Comparison of ENCODE assay signal across 1 cellular context in genomic region chr7:20219446-20220292, GRCh38.
TF ChIP-seq lines count a peak whose summit lies in the region.

No MANE protein-coding gene starts in this region.

TF ChIP-seq in HepG2, 621 proteins besides CTCF, POLR2A, EP300 and RAD21 (continued from another document and continues in another):
- peak; percentile 82; the same call in 1 of the 2 replicates for TF ChIP-seq ZNF792 (CRISPR knock-in tag; IDR thresholded peaks at IDR 0.05)
- peak; percentile 91 for TF ChIP-seq ATF3 (CRISPR knock-in tag; IDR thresholded peaks at IDR 0.05)
- no peak for TF ChIP-seq BATF2 (CRISPR knock-in tag; IDR thresholded peaks at IDR 0.05)
- TF ChIP-seq CC2D1A (CRISPR knock-in tag; IDR thresholded peaks at IDR 0.05) = no peak
- TF ChIP-seq DRAP1 (CRISPR knock-in tag; IDR thresholded peaks at IDR 0.05) = peak; percentile 67
- TF ChIP-seq, protein P1, sequence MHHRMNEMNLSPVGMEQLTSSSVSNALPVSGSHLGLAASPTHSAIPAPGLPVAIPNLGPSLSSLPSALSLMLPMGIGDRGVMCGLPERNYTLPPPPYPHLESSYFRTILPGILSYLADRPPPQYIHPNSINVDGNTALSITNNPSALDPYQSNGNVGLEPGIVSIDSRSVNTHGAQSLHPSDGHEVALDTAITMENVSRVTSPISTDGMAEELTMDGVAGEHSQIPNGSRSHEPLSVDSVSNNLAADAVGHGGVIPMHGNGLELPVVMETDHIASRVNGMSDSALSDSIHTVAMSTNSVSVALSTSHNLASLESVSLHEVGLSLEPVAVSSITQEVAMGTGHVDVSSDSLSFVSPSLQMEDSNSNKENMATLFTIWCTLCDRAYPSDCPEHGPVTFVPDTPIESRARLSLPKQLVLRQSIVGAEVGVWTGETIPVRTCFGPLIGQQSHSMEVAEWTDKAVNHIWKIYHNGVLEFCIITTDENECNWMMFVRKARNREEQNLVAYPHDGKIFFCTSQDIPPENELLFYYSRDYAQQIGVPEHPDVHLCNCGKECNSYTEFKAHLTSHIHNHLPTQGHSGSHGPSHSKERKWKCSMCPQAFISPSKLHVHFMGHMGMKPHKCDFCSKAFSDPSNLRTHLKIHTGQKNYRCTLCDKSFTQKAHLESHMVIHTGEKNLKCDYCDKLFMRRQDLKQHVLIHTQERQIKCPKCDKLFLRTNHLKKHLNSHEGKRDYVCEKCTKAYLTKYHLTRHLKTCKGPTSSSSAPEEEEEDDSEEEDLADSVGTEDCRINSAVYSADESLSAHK (CRISPR knock-in tag; IDR thresholded peaks at IDR 0.05; ENCODE audit: borderline replicate concordance) = no peak
- TF ChIP-seq MXD4 (CRISPR knock-in tag; IDR thresholded peaks at IDR 0.05) = peak; percentile 55; the same call in 1 of the 2 replicates
- TF ChIP-seq ZNF232 (CRISPR knock-in tag; IDR thresholded peaks at IDR 0.05; ENCODE audit: borderline replicate concordance) = peak; percentile 32; the same call in 1 of the 2 replicates
- TF ChIP-seq PHF5A (CRISPR knock-in tag; IDR thresholded peaks at IDR 0.05; ENCODE audit: low read depth, unreplicated experiment) = peak; percentile 89
- no peak for TF ChIP-seq E2F5 (CRISPR knock-in tag; conservative IDR thresholded peaks at IDR 0.05)
- TF ChIP-seq ZBED4 (CRISPR knock-in tag; IDR thresholded peaks at IDR 0.05; ENCODE audit: borderline replicate concordance) = peak; percentile 44; the same call in 1 of the 2 replicates
- TF ChIP-seq HIC2 (CRISPR knock-in tag; IDR thresholded peaks at IDR 0.05; ENCODE audit: low read depth) = 0 out of 2 replicates have a peak, but pooled peaks have one; percentile 34
- no peak for TF ChIP-seq SMARCE1 (IDR thresholded peaks at IDR 0.05; ENCODE audit: borderline replicate concordance)
- TF ChIP-seq ELF3 (CRISPR knock-in tag; IDR thresholded peaks at IDR 0.05) = peak; percentile 93
- TF ChIP-seq HCFC1 (IDR thresholded peaks at IDR 0.05; ENCODE audit: low read depth, low read length) = 0 out of 2 replicates have a peak, but pooled peaks have one; percentile 3
- TF ChIP-seq MTF1 (CRISPR knock-in tag; IDR thresholded peaks at IDR 0.05) = no peak
- peak; percentile 62 for TF ChIP-seq DNMT3B (CRISPR knock-in tag; conservative IDR thresholded peaks at IDR 0.05)
- TF ChIP-seq HNRNPK (IDR thresholded peaks at IDR 0.05; ENCODE audit: low read depth, low read length, poor library complexity, severe bottlenecking) = no peak
- TF ChIP-seq ZNF34 (CRISPR knock-in tag; IDR thresholded peaks at IDR 0.05; ENCODE audit: borderline replicate concordance) = no peak
- TF ChIP-seq ZBTB42 (CRISPR knock-in tag; IDR thresholded peaks at IDR 0.05) = no peak
- peak; percentile 87; the same call in 1 of the 2 replicates for TF ChIP-seq ZMYM3 (CRISPR knock-in tag; IDR thresholded peaks at IDR 0.05)
- peak; percentile 3; the same call in 1 of the 2 replicates for TF ChIP-seq ZNF343 (CRISPR knock-in tag; IDR thresholded peaks at IDR 0.05)
- TF ChIP-seq HNRNPUL1 (IDR thresholded peaks at IDR 0.05; ENCODE audit: low read depth, low read length) = no peak
- peak in 1 of 2 experiments; percentile 67; a peak in 2 of 4 replicates for TF ChIP-seq ATF4 (CRISPR knock-in tag; IDR thresholded peaks at IDR 0.05)
- TF ChIP-seq NAIF1 (CRISPR knock-in tag; IDR thresholded peaks at IDR 0.05; ENCODE audit: borderline replicate concordance) = no peak
- TF ChIP-seq ZFP82 (CRISPR knock-in tag; IDR thresholded peaks at IDR 0.05; ENCODE audit: borderline replicate concordance) = peak; percentile 58; the same call in 1 of the 2 replicates
- no peak for TF ChIP-seq NONO (IDR thresholded peaks at IDR 0.05)
- TF ChIP-seq NONO (CRISPR knock-in tag; conservative IDR thresholded peaks at IDR 0.05) = no peak; the same call in 1 of the 2 replicates
- TF ChIP-seq, protein P2, sequence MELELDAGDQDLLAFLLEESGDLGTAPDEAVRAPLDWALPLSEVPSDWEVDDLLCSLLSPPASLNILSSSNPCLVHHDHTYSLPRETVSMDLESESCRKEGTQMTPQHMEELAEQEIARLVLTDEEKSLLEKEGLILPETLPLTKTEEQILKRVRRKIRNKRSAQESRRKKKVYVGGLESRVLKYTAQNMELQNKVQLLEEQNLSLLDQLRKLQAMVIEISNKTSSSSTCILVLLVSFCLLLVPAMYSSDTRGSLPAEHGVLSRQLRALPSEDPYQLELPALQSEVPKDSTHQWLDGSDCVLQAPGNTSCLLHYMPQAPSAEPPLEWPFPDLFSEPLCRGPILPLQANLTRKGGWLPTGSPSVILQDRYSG (CRISPR knock-in tag; IDR thresholded peaks at IDR 0.05) = no peak; the same call in 1 of the 2 replicates
- TF ChIP-seq BHLHE40 (IDR thresholded peaks at IDR 0.05; ENCODE audit: low read length) = no peak
- TF ChIP-seq ZNF777 (CRISPR knock-in tag; IDR thresholded peaks at IDR 0.05) = peak; percentile 21; the same call in 1 of the 2 replicates
- TF ChIP-seq ZNF234 (CRISPR knock-in tag; conservative IDR thresholded peaks at IDR 0.05) = no peak
- peak; percentile 69; the same call in 1 of the 2 replicates for TF ChIP-seq ZNF558 (CRISPR knock-in tag; IDR thresholded peaks at IDR 0.05; ENCODE audit: borderline replicate concordance)
- no peak for TF ChIP-seq ZNF883 (CRISPR knock-in tag; IDR thresholded peaks at IDR 0.05; ENCODE audit: not compliant biosample characterization)
- TF ChIP-seq SP4 (CRISPR knock-in tag; IDR thresholded peaks at IDR 0.05) = peak; percentile 75
- TF ChIP-seq IRF2 (CRISPR knock-in tag; IDR thresholded peaks at IDR 0.05) = peak; percentile 92; the same call in 1 of the 2 replicates
- peak; percentile 20; the same call in 1 of the 2 replicates for TF ChIP-seq SATB2 (CRISPR knock-in tag; IDR thresholded peaks at IDR 0.05)
- TF ChIP-seq, protein P3, sequence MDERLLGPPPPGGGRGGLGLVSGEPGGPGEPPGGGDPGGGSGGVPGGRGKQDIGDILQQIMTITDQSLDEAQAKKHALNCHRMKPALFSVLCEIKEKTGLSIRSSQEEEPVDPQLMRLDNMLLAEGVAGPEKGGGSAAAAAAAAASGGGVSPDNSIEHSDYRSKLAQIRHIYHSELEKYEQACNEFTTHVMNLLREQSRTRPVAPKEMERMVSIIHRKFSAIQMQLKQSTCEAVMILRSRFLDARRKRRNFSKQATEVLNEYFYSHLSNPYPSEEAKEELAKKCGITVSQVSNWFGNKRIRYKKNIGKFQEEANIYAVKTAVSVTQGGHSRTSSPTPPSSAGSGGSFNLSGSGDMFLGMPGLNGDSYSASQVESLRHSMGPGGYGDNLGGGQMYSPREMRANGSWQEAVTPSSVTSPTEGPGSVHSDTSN (CRISPR knock-in tag; IDR thresholded peaks at IDR 0.05) = no peak
- TF ChIP-seq ZMYM2 (CRISPR knock-in tag; IDR thresholded peaks at IDR 0.05) = peak; percentile 82; the same call in 1 of the 2 replicates
- TF ChIP-seq, protein P4, sequence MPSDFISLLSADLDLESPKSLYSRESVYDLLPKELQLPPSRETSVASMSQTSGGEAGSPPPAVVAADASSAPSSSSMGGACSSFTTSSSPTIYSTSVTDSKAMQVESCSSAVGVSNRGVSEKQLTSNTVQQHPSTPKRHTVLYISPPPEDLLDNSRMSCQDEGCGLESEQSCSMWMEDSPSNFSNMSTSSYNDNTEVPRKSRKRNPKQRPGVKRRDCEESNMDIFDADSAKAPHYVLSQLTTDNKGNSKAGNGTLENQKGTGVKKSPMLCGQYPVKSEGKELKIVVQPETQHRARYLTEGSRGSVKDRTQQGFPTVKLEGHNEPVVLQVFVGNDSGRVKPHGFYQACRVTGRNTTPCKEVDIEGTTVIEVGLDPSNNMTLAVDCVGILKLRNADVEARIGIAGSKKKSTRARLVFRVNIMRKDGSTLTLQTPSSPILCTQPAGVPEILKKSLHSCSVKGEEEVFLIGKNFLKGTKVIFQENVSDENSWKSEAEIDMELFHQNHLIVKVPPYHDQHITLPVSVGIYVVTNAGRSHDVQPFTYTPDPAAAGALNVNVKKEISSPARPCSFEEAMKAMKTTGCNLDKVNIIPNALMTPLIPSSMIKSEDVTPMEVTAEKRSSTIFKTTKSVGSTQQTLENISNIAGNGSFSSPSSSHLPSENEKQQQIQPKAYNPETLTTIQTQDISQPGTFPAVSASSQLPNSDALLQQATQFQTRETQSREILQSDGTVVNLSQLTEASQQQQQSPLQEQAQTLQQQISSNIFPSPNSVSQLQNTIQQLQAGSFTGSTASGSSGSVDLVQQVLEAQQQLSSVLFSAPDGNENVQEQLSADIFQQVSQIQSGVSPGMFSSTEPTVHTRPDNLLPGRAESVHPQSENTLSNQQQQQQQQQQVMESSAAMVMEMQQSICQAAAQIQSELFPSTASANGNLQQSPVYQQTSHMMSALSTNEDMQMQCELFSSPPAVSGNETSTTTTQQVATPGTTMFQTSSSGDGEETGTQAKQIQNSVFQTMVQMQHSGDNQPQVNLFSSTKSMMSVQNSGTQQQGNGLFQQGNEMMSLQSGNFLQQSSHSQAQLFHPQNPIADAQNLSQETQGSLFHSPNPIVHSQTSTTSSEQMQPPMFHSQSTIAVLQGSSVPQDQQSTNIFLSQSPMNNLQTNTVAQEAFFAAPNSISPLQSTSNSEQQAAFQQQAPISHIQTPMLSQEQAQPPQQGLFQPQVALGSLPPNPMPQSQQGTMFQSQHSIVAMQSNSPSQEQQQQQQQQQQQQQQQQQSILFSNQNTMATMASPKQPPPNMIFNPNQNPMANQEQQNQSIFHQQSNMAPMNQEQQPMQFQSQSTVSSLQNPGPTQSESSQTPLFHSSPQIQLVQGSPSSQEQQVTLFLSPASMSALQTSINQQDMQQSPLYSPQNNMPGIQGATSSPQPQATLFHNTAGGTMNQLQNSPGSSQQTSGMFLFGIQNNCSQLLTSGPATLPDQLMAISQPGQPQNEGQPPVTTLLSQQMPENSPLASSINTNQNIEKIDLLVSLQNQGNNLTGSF (CRISPR knock-in tag; IDR thresholded peaks at IDR 0.05) = no peak
- TF ChIP-seq ZC3H13 (CRISPR knock-in tag; IDR thresholded peaks at IDR 0.05) = no peak
- TF ChIP-seq ZSCAN20 (CRISPR knock-in tag; IDR thresholded peaks at IDR 0.05; ENCODE audit: borderline replicate concordance) = no peak
- TF ChIP-seq CHCHD3 (CRISPR knock-in tag; IDR thresholded peaks at IDR 0.05) = no peak
- TF ChIP-seq, protein P5, sequence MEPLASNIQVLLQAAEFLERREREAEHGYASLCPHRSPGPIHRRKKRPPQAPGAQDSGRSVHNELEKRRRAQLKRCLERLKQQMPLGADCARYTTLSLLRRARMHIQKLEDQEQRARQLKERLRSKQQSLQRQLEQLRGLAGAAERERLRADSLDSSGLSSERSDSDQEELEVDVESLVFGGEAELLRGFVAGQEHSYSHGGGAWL (CRISPR knock-in tag; IDR thresholded peaks at IDR 0.05) = no peak
